Comparison of ENCODE assay signal across 17 cellular contexts in genomic region chr20:53617791-53618489, GRCh38. TPM values are rescaled to one million over a fixed set of nuclear protein-coding genes. Genes with fewer than 3 reads are reported as not detected.
A peak's percentile ranks its signal among the peaks of the same experiment; 100 is the strongest.
DNase-seq lines count a peak whose midpoint lies in the region; ATAC-seq and TF ChIP-seq lines count a peak whose summit lies in the region.
"Had no signal": no experiment of that assay in that cellular context is flagged by ENCODE, and none has a peak within 500 bp of the region (broad histone marks: within the 10 kb centered on the region; RNA-seq: fewer than 3 reads in every experiment).

No MANE protein-coding gene starts in this region.

- H3K4me3 Mint-ChIP-seq in endodermal cell: no peak overlapping the region
- H3K4me3 Mint-ChIP-seq: CD4-positive, alpha-beta memory T cell had no signal

- 91 to 92% methylated on average over 8 to 10 of the region's 10 CpGs for WGBS in endodermal cell (ENCODE audit: insufficient coverage in 1 of 2, insufficient read length in 1 of 2), 2 experiments

- no peak for ATAC-seq in Panc1

- H3K79me2 ChIP-seq in parathyroid adenoma: no peaks in the 10 kb centered on the region

- intact Hi-C loops in Panc1 (cut with micrococcal nuclease; ENCODE audit: unreplicated experiment) (no loop called here), left ventricle myocardium inferior (cut with micrococcal nuclease) (no loop called here)

- no peaks in the 10 kb centered on the region for H3K36me3 Mint-ChIP-seq in endodermal cell (ENCODE audit: low read depth)
- H3K36me3 Mint-ChIP-seq: CD4-positive, alpha-beta memory T cell had no signal

- H3K4me3 ChIP-seq in Panc1 (ENCODE audit: low read depth in 2 of 2, low read length in 2 of 2): no peak overlapping the region
- no peak overlapping the region for H3K4me3 ChIP-seq in endodermal cell (ENCODE audit: low read length)
- H3K4me3 ChIP-seq in parathyroid adenoma (ENCODE audit: low read depth, low read length): no peak overlapping the region
- H3K4me3 ChIP-seq in left ventricle myocardium inferior: no peak overlapping the region
- H3K4me3 ChIP-seq: Peyer's patch had no signal

- in situ Hi-C loops in Panc1 (cut with HindIII; ENCODE audit: low pct_unique_long_range_greater_than_20kb, low sequenced_read_pairs): no loop called here

- H3K9me3 ChIP-seq in Panc1 (ENCODE audit: control insufficient read depth, insufficient read depth, low read depth, low read length) (no peaks in the 10 kb centered on the region), endodermal cell (ENCODE audit: control insufficient read depth, low read length) (no peaks in the 10 kb centered on the region), parathyroid adenoma (ENCODE audit: control insufficient read depth, low read length) (no peaks in the 10 kb centered on the region), left ventricle myocardium inferior (replicated peaks) (no peaks in the 10 kb centered on the region)
- H3K9me3 ChIP-seq: BE2C, Peyer's patch had no signal

- peak overlapping the region; percentile 17 for H2AFZ ChIP-seq in parathyroid adenoma

- H3K9me3 Mint-ChIP-seq in endodermal cell: no peaks in the 10 kb centered on the region
- H3K9me3 Mint-ChIP-seq: CD4-positive, alpha-beta memory T cell had no signal

- H3K4me1 ChIP-seq in Panc1 (ENCODE audit: control insufficient read depth, insufficient read depth, low read length): peaks cover 50% of the 10 kb centered on the region
- H3K4me1 ChIP-seq in endodermal cell (ENCODE audit: control insufficient read depth, insufficient read depth, low read length): peaks cover 9% of the 10 kb centered on the region
- H3K4me1 ChIP-seq in parathyroid adenoma: peaks cover 21% of the 10 kb centered on the region
- peaks cover 21% of the 10 kb centered on the region for H3K4me1 ChIP-seq in left ventricle myocardium inferior

- H3K36me3 ChIP-seq in Panc1 (ENCODE audit: control insufficient read depth, insufficient read depth, low read length) (no peaks in the 10 kb centered on the region), endodermal cell (ENCODE audit: control insufficient read depth, insufficient read depth, low read length) (no peaks in the 10 kb centered on the region), parathyroid adenoma (ENCODE audit: control insufficient read depth, insufficient read depth, low read length) (no peaks in the 10 kb centered on the region), left ventricle myocardium inferior (no peaks in the 10 kb centered on the region)
- H3K36me3 ChIP-seq: BE2C, Peyer's patch had no signal

- no peaks in the 10 kb centered on the region for H3K27me3 Mint-ChIP-seq in endodermal cell (ENCODE audit: insufficient read depth)
- H3K27me3 Mint-ChIP-seq: CD4-positive, alpha-beta memory T cell had no signal

- DNase-seq in HuH-7.5 (ENCODE audit: low spot score): peak; percentile 47
- DNase-seq in Panc1 (ENCODE audit: low read depth, low spot score): no peak
- DNase-seq in endodermal cell: peak; percentile 51
- no peak for DNase-seq in nucleus accumbens (lab: John Stamatoyannopoulos, UW)
- DNase-seq in left ventricle myocardium inferior: no peak
- DNase-seq in activated T-cell treated with anti-CD3 and anti-CD28 coated beads, Interleukin-2, amount 50 U/mL, for 48 hours: no peak
- DNase-seq: BE2C; CD4-positive, alpha-beta memory T cell; HCEC 1CT; KBM-7; NCI-H1092; NCI-H1694; NCI-H345; NCI-H526 treated with DMSO at 0.1 percent for 48 hours; SHP77 treated with DMSO at 0.1 percent for 48 hours had no signal

- H3K27me3 ChIP-seq in Panc1 (ENCODE audit: control insufficient read depth, insufficient read depth, low read length) (no peaks in the 10 kb centered on the region), endodermal cell (ENCODE audit: control insufficient read depth, insufficient read depth, low read length, poor library complexity, severe bottlenecking) (no peaks in the 10 kb centered on the region), parathyroid adenoma (ENCODE audit: control insufficient read depth, insufficient read depth, low read length) (no peaks in the 10 kb centered on the region), left ventricle myocardium inferior (ENCODE audit: low read depth) (no peaks in the 10 kb centered on the region)
- H3K27me3 ChIP-seq: BE2C, Peyer's patch had no signal

- CTCF ChIA-PET in Panc1 (lab: Charles Lee): no interaction called here

- BruUV-seq in Panc1 (replicated peaks; lab: Mats Ljungman, UMichigan): no TSS peak

- POLR2A ChIA-PET in Panc1 (lab: Charles Lee): no interaction called here

- H3K9ac ChIP-seq in endodermal cell (ENCODE audit: extremely low read depth, low read length, poor library complexity, severe bottlenecking) (no peak overlapping the region), parathyroid adenoma (no peak overlapping the region)

- peaks cover 32% of the 10 kb centered on the region for H3K4me1 Mint-ChIP-seq in endodermal cell

- TF ChIP-seq CTCF in Panc1 (IDR thresholded peaks at IDR 0.05) (no peak), endodermal cell (conservative IDR thresholded peaks at IDR 0.05) (no peak), parathyroid adenoma (IDR thresholded peaks at IDR 0.05) (no peak), left ventricle myocardium inferior (IDR thresholded peaks at IDR 0.05; ENCODE audit: borderline replicate concordance) (no peak)

- no peak overlapping the region for H3K27ac Mint-ChIP-seq in endodermal cell
- H3K27ac Mint-ChIP-seq: CD4-positive, alpha-beta memory T cell had no signal

- H3K27ac ChIP-seq in Panc1 (ENCODE audit: low read length): peak overlapping the region; percentile 100
- no peak overlapping the region for H3K27ac ChIP-seq in endodermal cell (ENCODE audit: low read depth, low read length)
- H3K27ac ChIP-seq in parathyroid adenoma: peak overlapping the region; percentile 25
- no peak overlapping the region for H3K27ac ChIP-seq in left ventricle myocardium inferior (replicated peaks)
- H3K27ac ChIP-seq: Peyer's patch had no signal

- no peak overlapping the region for H3K4me2 ChIP-seq in parathyroid adenoma (ENCODE audit: low read length)

RNA-seq across cellular contexts. Expression of gene ZNF217, which starts 24.3 kb away (rescaled TPM):
- total RNA-seq in Panc1 (2021; ENCODE audit: unreplicated experiment) (210 TPM), endodermal cell (100 to 1,000 TPM; 100 to 123 TPM), left ventricle myocardium inferior (5.4 TPM)
- 80.1 TPM for polyA plus RNA-seq in Panc1 (2012; ENCODE audit: insufficient read length)
- 45.7 TPM for polyA plus RNA-seq in endodermal cell (2013, experiment 1 of 2)
- polyA plus RNA-seq in endodermal cell (2013, experiment 2 of 2): 46.1 TPM

Comparison
In these comparisons a context has a peak if more than half of its experiments do, and no peak if none do; other contexts are left out.
1. DNase-seq: peak in HuH-7.5 (single experiment) and endodermal cell (single experiment); none in Panc1 (single experiment), nucleus accumbens (0 of 56), left ventricle myocardium inferior (single experiment) and activated T-cell treated with anti-CD3 and anti-CD28 coated beads, Interleukin-2, amount 50 U/mL, for 48 hours (0 of 2).
2. H3K27ac ChIP-seq: peak in Panc1 (single experiment) and parathyroid adenoma (single experiment); none in endodermal cell (single experiment) and left ventricle myocardium inferior (single experiment).
3. RNA of gene ZNF217, which starts 24.3 kb away (total RNA-seq): 210 TPM in Panc1 (single experiment) and 100 to 123 TPM in endodermal cell; 5.4 TPM in left ventricle myocardium inferior (single experiment); every median in the first group is over 10 times any median in the second.